Comparison of ENCODE assay signal across 1 cellular context in genomic region chr10:44935201-44935960, GRCh38.
A peak's percentile ranks its signal among the peaks of the same experiment; 100 is the strongest.
TF ChIP-seq lines count a peak whose summit lies in the region.

No MANE protein-coding gene starts in this region.

TF ChIP-seq in HepG2, 621 proteins besides CTCF, POLR2A, EP300 and RAD21 (continued from another document and continues in another):
- TF ChIP-seq ZNF337 (CRISPR knock-in tag; IDR thresholded peaks at IDR 0.05; ENCODE audit: borderline replicate concordance, low read depth) (peak; percentile 75; the same call in 1 of the 2 replicates), ZBTB25 (CRISPR knock-in tag; IDR thresholded peaks at IDR 0.05) (peak; percentile 82), ZSCAN21 (CRISPR knock-in tag; IDR thresholded peaks at IDR 0.05; ENCODE audit: borderline replicate concordance) (peak; percentile 88), ZNF883 (CRISPR knock-in tag; IDR thresholded peaks at IDR 0.05; ENCODE audit: not compliant biosample characterization) (peak; percentile 88), MXD1 (CRISPR knock-in tag; IDR thresholded peaks at IDR 0.05) (peak; percentile 58; the same call in 1 of the 2 replicates), ZNF772 (CRISPR knock-in tag; IDR thresholded peaks at IDR 0.05) (peak; percentile 92), SIN3B (IDR thresholded peaks at IDR 0.05; ENCODE audit: low read length) (no peak), ZNF235 (CRISPR knock-in tag; IDR thresholded peaks at IDR 0.05; ENCODE audit: borderline replicate concordance) (no peak), REL (CRISPR knock-in tag; conservative IDR thresholded peaks at IDR 0.05) (peak; percentile 80), MBNL3 (CRISPR knock-in tag; conservative IDR thresholded peaks at IDR 0.05) (no peak), ZNF788 (CRISPR knock-in tag; IDR thresholded peaks at IDR 0.05; ENCODE audit: borderline replicate concordance) (no peak; the same call in 1 of the 2 replicates), ZMYM3 (CRISPR knock-in tag; IDR thresholded peaks at IDR 0.05) (peak; percentile 84), ZNF160 (CRISPR knock-in tag; IDR thresholded peaks at IDR 0.05) (no peak), XRCC5 (optimal IDR thresholded peaks at IDR 0.05; ENCODE audit: low read length) (peak; percentile 69), MYC (CRISPR knock-in tag; IDR thresholded peaks at IDR 0.05; ENCODE audit: borderline replicate concordance) (peak; percentile 89), ZNF367 (CRISPR knock-in tag; IDR thresholded peaks at IDR 0.05; ENCODE audit: borderline replicate concordance) (no peak), MAFK (conservative IDR thresholded peaks at IDR 0.05 in 1 of 2, IDR thresholded peaks at IDR 0.05 in 1 of 2; ENCODE audit: low read length in 2 of 2) (no peak), NFAT5 (CRISPR knock-in tag; IDR thresholded peaks at IDR 0.05) (0 out of 2 replicates have a peak, but pooled peaks have one; percentile 63), CEBPB (IDR thresholded peaks at IDR 0.05; ENCODE audit: borderline replicate concordance, low read depth, low read length) (peak; percentile 89), BRCA1 (CRISPR knock-in tag; IDR thresholded peaks at IDR 0.05) (no peak), ZNF383 (CRISPR knock-in tag; IDR thresholded peaks at IDR 0.05; ENCODE audit: borderline replicate concordance) (no peak), NCOA2 (CRISPR knock-in tag; IDR thresholded peaks at IDR 0.05) (peak; percentile 83), ZNF768 (CRISPR knock-in tag; IDR thresholded peaks at IDR 0.05) (peak; percentile 85), RARA (CRISPR knock-in tag; IDR thresholded peaks at IDR 0.05) (peak; percentile 70; the same call in 1 of the 2 replicates), IKZF4 (CRISPR knock-in tag; IDR thresholded peaks at IDR 0.05; ENCODE audit: borderline replicate concordance, low read depth, not compliant biosample characterization) (peak; percentile 42), CENPBD1 (CRISPR knock-in tag; IDR thresholded peaks at IDR 0.05; ENCODE audit: borderline replicate concordance, low read depth) (no peak; the same call in 1 of the 2 replicates), NCOA5 (CRISPR knock-in tag; IDR thresholded peaks at IDR 0.05) (no peak), CEBPG (CRISPR knock-in tag; IDR thresholded peaks at IDR 0.05) (peak; percentile 93), ZNF550 (CRISPR knock-in tag; IDR thresholded peaks at IDR 0.05; ENCODE audit: borderline replicate concordance) (no peak), SOX6 (IDR thresholded peaks at IDR 0.05) (no peak), SOX6 (CRISPR knock-in tag; IDR thresholded peaks at IDR 0.05) (peak; percentile 85), MBD4 (IDR thresholded peaks at IDR 0.05; ENCODE audit: borderline replicate concordance, low read length) (no peak), ZNF678 (CRISPR knock-in tag; IDR thresholded peaks at IDR 0.05) (no peak), LRRFIP1 (CRISPR knock-in tag; conservative IDR thresholded peaks at IDR 0.05) (no peak), DNMT3B (CRISPR knock-in tag; conservative IDR thresholded peaks at IDR 0.05) (peak; percentile 70; the same call in 1 of the 2 replicates), PHF5A (CRISPR knock-in tag; IDR thresholded peaks at IDR 0.05; ENCODE audit: low read depth, unreplicated experiment) (peak; percentile 17), SP1 (IDR thresholded peaks at IDR 0.05) (no peak), SP1 (CRISPR knock-in tag; IDR thresholded peaks at IDR 0.05) (no peak), JDP2 (CRISPR knock-in tag; IDR thresholded peaks at IDR 0.05; ENCODE audit: borderline replicate concordance) (no peak), HES4 (CRISPR knock-in tag; IDR thresholded peaks at IDR 0.05; ENCODE audit: borderline replicate concordance) (peak; percentile 92), MAF1 (CRISPR knock-in tag; IDR thresholded peaks at IDR 0.05; ENCODE audit: borderline replicate concordance) (no peak), KMT2A (CRISPR knock-in tag; IDR thresholded peaks at IDR 0.05) (peak; percentile 44; the same call in 1 of the 2 replicates), XBP1 (CRISPR knock-in tag; IDR thresholded peaks at IDR 0.05) (no peak), NFRKB (IDR thresholded peaks at IDR 0.05) (no peak), THAP8 (CRISPR knock-in tag; IDR thresholded peaks at IDR 0.05; ENCODE audit: borderline replicate concordance) (no peak), ZNF230 (CRISPR knock-in tag; IDR thresholded peaks at IDR 0.05) (peak; percentile 62; the same call in 1 of the 2 replicates), ZMYM2 (CRISPR knock-in tag; IDR thresholded peaks at IDR 0.05) (peak; percentile 80; the same call in 1 of the 2 replicates), ZNF451 (CRISPR knock-in tag; IDR thresholded peaks at IDR 0.05) (0 out of 2 replicates have a peak, but pooled peaks have one; percentile 6), RCOR2 (CRISPR knock-in tag; IDR thresholded peaks at IDR 0.05) (peak; percentile 58; the same call in 1 of the 2 replicates), AHR (CRISPR knock-in tag; IDR thresholded peaks at IDR 0.05) (no peak; the same call in 1 of the 2 replicates), ZNF567 (CRISPR knock-in tag; IDR thresholded peaks at IDR 0.05; ENCODE audit: borderline replicate concordance) (0 out of 2 replicates have a peak, but pooled peaks have one; percentile 69)
- TF ChIP-seq, protein P1, sequence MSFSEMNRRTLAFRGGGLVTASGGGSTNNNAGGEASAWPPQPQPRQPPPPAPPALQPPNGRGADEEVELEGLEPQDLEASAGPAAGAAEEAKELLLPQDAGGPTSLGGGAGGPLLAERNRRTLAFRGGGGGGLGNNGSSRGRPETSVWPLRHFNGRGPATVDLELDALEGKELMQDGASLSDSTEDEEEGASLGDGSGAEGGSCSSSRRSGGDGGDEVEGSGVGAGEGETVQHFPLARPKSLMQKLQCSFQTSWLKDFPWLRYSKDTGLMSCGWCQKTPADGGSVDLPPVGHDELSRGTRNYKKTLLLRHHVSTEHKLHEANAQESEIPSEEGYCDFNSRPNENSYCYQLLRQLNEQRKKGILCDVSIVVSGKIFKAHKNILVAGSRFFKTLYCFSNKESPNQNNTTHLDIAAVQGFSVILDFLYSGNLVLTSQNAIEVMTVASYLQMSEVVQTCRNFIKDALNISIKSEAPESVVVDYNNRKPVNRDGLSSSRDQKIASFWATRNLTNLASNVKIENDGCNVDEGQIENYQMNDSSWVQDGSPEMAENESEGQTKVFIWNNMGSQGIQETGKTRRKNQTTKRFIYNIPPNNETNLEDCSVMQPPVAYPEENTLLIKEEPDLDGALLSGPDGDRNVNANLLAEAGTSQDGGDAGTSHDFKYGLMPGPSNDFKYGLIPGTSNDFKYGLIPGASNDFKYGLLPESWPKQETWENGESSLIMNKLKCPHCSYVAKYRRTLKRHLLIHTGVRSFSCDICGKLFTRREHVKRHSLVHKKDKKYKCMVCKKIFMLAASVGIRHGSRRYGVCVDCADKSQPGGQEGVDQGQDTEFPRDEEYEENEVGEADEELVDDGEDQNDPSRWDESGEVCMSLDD (CRISPR knock-in tag; IDR thresholded peaks at IDR 0.05; ENCODE audit: borderline replicate concordance), result no peak
- TF ChIP-seq, protein P2, sequence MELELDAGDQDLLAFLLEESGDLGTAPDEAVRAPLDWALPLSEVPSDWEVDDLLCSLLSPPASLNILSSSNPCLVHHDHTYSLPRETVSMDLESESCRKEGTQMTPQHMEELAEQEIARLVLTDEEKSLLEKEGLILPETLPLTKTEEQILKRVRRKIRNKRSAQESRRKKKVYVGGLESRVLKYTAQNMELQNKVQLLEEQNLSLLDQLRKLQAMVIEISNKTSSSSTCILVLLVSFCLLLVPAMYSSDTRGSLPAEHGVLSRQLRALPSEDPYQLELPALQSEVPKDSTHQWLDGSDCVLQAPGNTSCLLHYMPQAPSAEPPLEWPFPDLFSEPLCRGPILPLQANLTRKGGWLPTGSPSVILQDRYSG (CRISPR knock-in tag; IDR thresholded peaks at IDR 0.05), result peak; percentile 36; the same call in 1 of the 2 replicates
- TF ChIP-seq, protein P3, sequence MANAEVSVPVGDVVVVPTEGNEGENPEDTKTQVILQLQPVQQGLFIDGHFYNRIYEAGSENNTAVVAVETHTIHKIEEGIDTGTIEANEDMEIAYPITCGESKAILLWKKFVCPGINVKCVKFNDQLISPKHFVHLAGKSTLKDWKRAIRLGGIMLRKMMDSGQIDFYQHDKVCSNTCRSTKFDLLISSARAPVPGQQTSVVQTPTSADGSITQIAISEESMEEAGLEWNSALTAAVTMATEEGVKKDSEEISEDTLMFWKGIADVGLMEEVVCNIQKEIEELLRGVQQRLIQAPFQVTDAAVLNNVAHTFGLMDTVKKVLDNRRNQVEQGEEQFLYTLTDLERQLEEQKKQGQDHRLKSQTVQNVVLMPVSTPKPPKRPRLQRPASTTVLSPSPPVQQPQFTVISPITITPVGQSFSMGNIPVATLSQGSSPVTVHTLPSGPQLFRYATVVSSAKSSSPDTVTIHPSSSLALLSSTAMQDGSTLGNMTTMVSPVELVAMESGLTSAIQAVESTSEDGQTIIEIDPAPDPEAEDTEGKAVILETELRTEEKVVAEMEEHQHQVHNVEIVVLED (CRISPR knock-in tag; IDR thresholded peaks at IDR 0.05; ENCODE audit: borderline replicate concordance), result no peak
